ENCODE assay signal across 24 cellular contexts in the genomic region with DNA sequence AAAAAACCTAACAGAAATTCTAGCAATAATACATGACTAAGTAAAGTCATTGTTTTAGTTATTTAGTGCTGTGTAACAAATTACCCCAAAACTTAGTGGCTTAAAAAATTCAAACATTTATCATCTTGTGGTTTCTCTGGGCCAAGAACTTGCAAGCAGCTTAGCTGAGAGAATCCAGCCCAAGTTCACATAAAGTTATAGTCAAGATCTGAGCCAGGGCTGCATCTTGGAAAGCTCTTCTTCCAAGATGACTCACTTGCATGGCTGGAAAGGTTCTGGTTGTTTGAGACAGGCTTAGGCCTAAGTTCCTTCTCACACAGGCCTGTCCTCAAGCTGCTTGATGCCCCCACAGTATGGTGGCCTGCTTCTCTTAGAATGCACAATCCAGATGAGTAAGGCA.
DNase-seq lines count a peak whose midpoint lies in the region; ATAC-seq, FAIRE-seq and TF ChIP-seq lines count a peak whose summit lies in the region.
"Had no signal": no experiment of that assay in that cellular context is flagged by ENCODE, and none has a peak within 500 bp of the region (broad histone marks: within the 10 kb centered on the region; RNA-seq: fewer than 3 reads in every experiment).

No MANE protein-coding gene starts in this region.

- H3K9me3 Mint-ChIP-seq in astrocyte (ENCODE audit: unreplicated experiment), result no peaks in the 10 kb centered on the region
- no peaks in the 10 kb centered on the region for H3K9me3 Mint-ChIP-seq in activated naive CD4-positive, alpha-beta T cell treated with anti-CD3 and anti-CD28 coated beads, Interleukin-2, amount 50 U/mL, for 72 hours
- H3K9me3 Mint-ChIP-seq: CD8-positive, alpha-beta T cell had no signal

- peak; percentile 11 for DNase-seq in GM04503 (ENCODE audit: low read depth)
- DNase-seq in astrocyte (ENCODE audit: low read depth), result peak; percentile 61
- DNase-seq in fibroblast of mammary gland (ENCODE audit: low read depth), result peak; percentile 40
- DNase-seq in activated naive CD4-positive, alpha-beta T cell treated with anti-CD3 and anti-CD28 coated beads, Interleukin-2, amount 50 U/mL, for 72 hours (ENCODE audit: low spot score in 2 of 2), result no peak
- no peak for DNase-seq in WERI-Rb-1
- DNase-seq: ACHN; Calu3; CD8-positive, alpha-beta T cell; DMS79 treated with DMSO at 0.1 percent for 48 hours; GF-D8; GOT3; H7; HFFc6; IMR-90 had no signal

- H4K20me1 ChIP-seq in astrocyte (ENCODE audit: insufficient read depth, low read length), result no peaks in the 10 kb centered on the region
- H4K20me1 ChIP-seq: BLaER1 treated with 17β-estradiol and CSF1 and Interleukin-3, amounts not matched to agents 10 nM and 100 nM had no signal

- H3K27me3 Mint-ChIP-seq in astrocyte (ENCODE audit: low read depth, unreplicated experiment), result no peaks in the 10 kb centered on the region

- H3K9me3 ChIP-seq in astrocyte (ENCODE audit: insufficient read depth, low read depth, low read length), result no peaks in the 10 kb centered on the region
- no peaks in the 10 kb centered on the region for H3K9me3 ChIP-seq in WERI-Rb-1 (ENCODE audit: severe bottlenecking)

- H3K36me3 Mint-ChIP-seq in astrocyte (ENCODE audit: low read depth, unreplicated experiment), result no peaks in the 10 kb centered on the region
- H3K36me3 Mint-ChIP-seq in activated naive CD4-positive, alpha-beta T cell treated with anti-CD3 and anti-CD28 coated beads, Interleukin-2, amount 50 U/mL, for 72 hours, result no peaks in the 10 kb centered on the region
- H3K36me3 Mint-ChIP-seq: CD8-positive, alpha-beta T cell had no signal

- H3K27ac Mint-ChIP-seq in astrocyte (ENCODE audit: unreplicated experiment), result no peak overlapping the region
- no peak overlapping the region for H3K27ac Mint-ChIP-seq in activated naive CD4-positive, alpha-beta T cell treated with anti-CD3 and anti-CD28 coated beads, Interleukin-2, amount 50 U/mL, for 72 hours
- H3K27ac Mint-ChIP-seq: B cell; CD8-positive, alpha-beta T cell; HFFc6 had no signal

- H3K79me2 ChIP-seq in astrocyte (ENCODE audit: insufficient read depth, low read length), result no peaks in the 10 kb centered on the region

- TF ChIP-seq CTCF in astrocyte (IDR thresholded peaks at IDR 0.05; ENCODE audit: insufficient read depth, low read depth, low read length) (no peak), fibroblast of mammary gland (conservative IDR thresholded peaks at IDR 0.05; ENCODE audit: control insufficient read depth, insufficient read depth, low read depth, low read length) (no peak), WERI-Rb-1 (IDR thresholded peaks at IDR 0.05; ENCODE audit: low read depth, low read length) (no peak)

- H2AFZ ChIP-seq in astrocyte (ENCODE audit: low read depth, low read length), result no peak overlapping the region

- H3K4me3 ChIP-seq in astrocyte (ENCODE audit: insufficient read depth, low read depth, low read length) (no peak overlapping the region), fibroblast of mammary gland (ENCODE audit: control insufficient read depth, low read depth, low read length) (no peak overlapping the region), WERI-Rb-1 (ENCODE audit: low read depth, low read length) (no peak overlapping the region)
- H3K4me3 ChIP-seq: BLaER1 treated with 17β-estradiol and CSF1 and Interleukin-3, amounts not matched to agents 10 nM and 100 nM; K562 had no signal

- FAIRE-seq in astrocyte (lab: Jason Lieb, UNC), result no peak
- FAIRE-seq: A204.1, GM12891, GM18507, K562 had no signal

- H3K4me1 ChIP-seq in astrocyte (ENCODE audit: insufficient read depth, low read length), result no peaks in the 10 kb centered on the region
- H3K4me1 ChIP-seq: BLaER1 treated with 17β-estradiol and CSF1 and Interleukin-3, amounts not matched to agents 10 nM and 100 nM had no signal

- no peak for TF ChIP-seq POLR2A in GM18505 (IDR thresholded peaks at IDR 0.05; ENCODE audit: borderline replicate concordance, extremely low read depth, insufficient read depth, insufficient read length)

- no peaks in the 10 kb centered on the region for H3K36me3 ChIP-seq in astrocyte (ENCODE audit: insufficient read depth, low read length)
- H3K36me3 ChIP-seq in WERI-Rb-1, result no peaks in the 10 kb centered on the region
- H3K36me3 ChIP-seq: BLaER1 treated with 17β-estradiol and CSF1 and Interleukin-3, amounts not matched to agents 10 nM and 100 nM had no signal

- no peak overlapping the region for H3K4me2 ChIP-seq in astrocyte (ENCODE audit: low read length)
- H3K4me2 ChIP-seq: BLaER1 treated with 17β-estradiol and CSF1 and Interleukin-3, amounts not matched to agents 10 nM and 100 nM had no signal

- no peak for ATAC-seq in GM19328 (IDR thresholded peaks at IDR 0.05; ENCODE audit: unreplicated experiment)
- ATAC-seq in activated naive CD4-positive, alpha-beta T cell treated with anti-CD3 and anti-CD28 coated beads, Interleukin-2, amount 50 U/mL, for 72 hours, result no peak
- ATAC-seq in GM18505 (IDR thresholded peaks at IDR 0.05; ENCODE audit: unreplicated experiment), result no peak
- ATAC-seq: CD8-positive, alpha-beta T cell; HCT116; K562 had no signal

- no peaks in the 10 kb centered on the region for H3K4me1 Mint-ChIP-seq in astrocyte (ENCODE audit: low read depth, unreplicated experiment)
- H3K4me1 Mint-ChIP-seq: B cell had no signal

- H3K27ac ChIP-seq in astrocyte (ENCODE audit: low read depth, low read length) (no peak overlapping the region), WERI-Rb-1 (no peak overlapping the region)
- H3K27ac ChIP-seq: BLaER1 treated with 17β-estradiol and CSF1 and Interleukin-3, amounts not matched to agents 10 nM and 100 nM; HL-60 had no signal

- H3K27me3 ChIP-seq in astrocyte (ENCODE audit: insufficient read depth, low read length) (no peaks in the 10 kb centered on the region), WERI-Rb-1 (ENCODE audit: insufficient read depth, low read depth, severe bottlenecking) (no peaks in the 10 kb centered on the region)
- H3K27me3 ChIP-seq: BLaER1 treated with 17β-estradiol and CSF1 and Interleukin-3, amounts not matched to agents 10 nM and 100 nM had no signal

- H3K9ac ChIP-seq in astrocyte (ENCODE audit: low read length), result no peak overlapping the region
- H3K9ac ChIP-seq: BLaER1 treated with 17β-estradiol and CSF1 and Interleukin-3, amounts not matched to agents 10 nM and 100 nM had no signal

- no peak overlapping the region for H3K4me3 Mint-ChIP-seq in astrocyte (ENCODE audit: unreplicated experiment)
- H3K4me3 Mint-ChIP-seq: B cell; CD8-positive, alpha-beta T cell; HFFc6 had no signal

Comparison
In these comparisons a context has a peak if more than half of its experiments do, and no peak if none do; other contexts are left out.
1. DNase-seq: peak in GM04503 (single experiment), astrocyte (single experiment) and fibroblast of mammary gland (single experiment); none in activated naive CD4-positive, alpha-beta T cell treated with anti-CD3 and anti-CD28 coated beads, Interleukin-2, amount 50 U/mL, for 72 hours (0 of 2) and WERI-Rb-1 (single experiment).